ENCODE assay signal across 2 cellular contexts in genomic region chr11:14362613-14363012, GRCh38.
TF ChIP-seq lines count a peak whose summit lies in the region.

No MANE protein-coding gene starts in this region.

TF ChIP-seq in liver, 16 proteins besides CTCF, POLR2A, EP300 and RAD21:
- TF ChIP-seq NR2F2 (IDR thresholded peaks at IDR 0.05) = no peak
- TF ChIP-seq HNF4A (conservative IDR thresholded peaks at IDR 0.05) = peak; percentile 41 to 50
- TF ChIP-seq YY1 (IDR thresholded peaks at IDR 0.05) = no peak

TF ChIP-seq in HepG2, 621 proteins besides CTCF, POLR2A, EP300 and RAD21:
- TF ChIP-seq PHB2 (IDR thresholded peaks at IDR 0.05; ENCODE audit: partially characterized antibody) = no peak
- TF ChIP-seq IRX3 (CRISPR knock-in tag; IDR thresholded peaks at IDR 0.05; ENCODE audit: borderline replicate concordance, low read depth) = no peak
